In the genomic region with DNA sequence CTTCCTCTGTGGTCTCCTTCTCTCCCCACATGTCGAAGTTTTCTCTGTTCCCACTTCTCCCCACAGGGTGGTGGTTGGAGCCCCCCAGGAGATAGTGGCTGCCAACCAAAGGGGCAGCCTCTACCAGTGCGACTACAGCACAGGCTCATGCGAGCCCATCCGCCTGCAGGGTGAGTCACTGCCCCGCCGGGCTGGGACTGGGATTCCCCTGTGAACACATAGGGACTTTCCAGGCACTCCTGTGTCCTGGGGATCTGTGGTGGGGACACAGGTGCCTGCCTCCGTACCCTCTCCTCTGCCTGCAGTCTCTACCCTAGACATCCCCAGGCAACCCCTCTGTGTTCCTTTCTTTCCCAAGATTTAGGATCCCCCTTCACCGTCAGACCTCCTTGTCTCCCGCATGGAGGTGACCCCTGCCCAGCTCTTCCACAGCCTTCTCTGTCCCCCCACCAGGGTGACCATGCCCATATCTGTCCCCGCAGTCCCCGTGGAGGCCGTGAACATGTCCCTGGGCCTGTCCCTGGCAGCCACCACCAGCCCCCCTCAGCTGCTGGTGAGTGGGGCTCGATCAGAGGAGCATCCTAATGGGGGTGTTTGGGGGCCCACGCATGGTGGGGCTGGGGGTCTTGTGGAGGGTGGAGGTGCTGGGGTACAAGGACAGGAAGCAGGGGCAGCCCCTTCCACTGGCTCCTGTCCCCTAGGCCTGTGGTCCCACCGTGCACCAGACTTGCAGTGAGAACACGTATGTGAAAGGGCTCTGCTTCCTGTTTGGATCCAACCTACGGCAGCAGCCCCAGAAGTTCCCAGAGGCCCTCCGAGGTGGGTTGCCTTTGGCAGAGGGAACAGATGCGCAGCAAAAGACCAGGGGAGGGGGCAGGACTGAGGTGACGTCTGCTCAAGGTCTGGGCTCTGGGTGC, we compare ENCODE assay signal across 7 cellular contexts. TPM values are rescaled to one million over a fixed set of nuclear protein-coding genes. Genes with fewer than 3 reads are reported as not detected.
DNase-seq lines count a peak whose midpoint lies in the region; ATAC-seq and TF ChIP-seq lines count a peak whose summit lies in the region.

No MANE protein-coding gene starts in this region.

- no peak overlapping the region for H3K4me3 Mint-ChIP-seq in WTC11
- peak overlapping the region; percentile 62 for H3K4me3 Mint-ChIP-seq in dendritic cell treated with granulocyte-macrophage colony-stimulating factor and Interleukin-4, amounts not matched to agents 40 ng/mL and 50 ng/mL, for 4 days

- H3K9me3 Mint-ChIP-seq in WTC11 = no peaks in the 10 kb centered on the region
- H3K9me3 Mint-ChIP-seq in dendritic cell treated with granulocyte-macrophage colony-stimulating factor and Interleukin-4, amounts not matched to agents 40 ng/mL and 50 ng/mL, for 4 days = no peaks in the 10 kb centered on the region

- 0 out of 2 replicates have a peak overlapping the region, but pooled peaks have one; percentile 36 for H3K27ac Mint-ChIP-seq in WTC11
- peak overlapping the region; percentile 85 for H3K27ac Mint-ChIP-seq in dendritic cell treated with granulocyte-macrophage colony-stimulating factor and Interleukin-4, amounts not matched to agents 40 ng/mL and 50 ng/mL, for 4 days

- intact Hi-C loops in dendritic cell treated with granulocyte-macrophage colony-stimulating factor and Interleukin-4, amounts not matched to agents 40 ng/mL and 50 ng/mL, for 4 days (cut with micrococcal nuclease) = loop anchor here (10.0 kb wide), 1 partner anchor 49 kb away; no protein-coding TSS in a partner anchor

- peaks cover 18% of the 10 kb centered on the region for H3K4me1 Mint-ChIP-seq in WTC11
- peaks cover 80% of the 10 kb centered on the region for H3K4me1 Mint-ChIP-seq in dendritic cell treated with granulocyte-macrophage colony-stimulating factor and Interleukin-4, amounts not matched to agents 40 ng/mL and 50 ng/mL, for 4 days (ENCODE audit: low read depth)

- TF ChIP-seq CTCF in WTC11 (IDR thresholded peaks at IDR 0.05) = no peak

- peaks cover 3% of the 10 kb centered on the region; the same call in 1 of the 2 replicates for H3K27me3 Mint-ChIP-seq in WTC11 (ENCODE audit: low read depth)
- H3K27me3 Mint-ChIP-seq in dendritic cell treated with granulocyte-macrophage colony-stimulating factor and Interleukin-4, amounts not matched to agents 40 ng/mL and 50 ng/mL, for 4 days = no peaks in the 10 kb centered on the region

- DNase-seq in GM19240 (ENCODE audit: insufficient read length, low spot score) = peak; percentile 64
- DNase-seq in WTC11 (ENCODE audit: low spot score) = peak; percentile 23
- DNase-seq in stimulated activated CD4-positive, alpha-beta T cell treated with anti-CD3 and anti-CD28 coated beads, Interleukin-15, amount 100 ng/mL, for 1 hour (ENCODE audit: low read depth in 1 of 2, low spot score in 1 of 2) = peak; percentile 8 to 63
- no peak for DNase-seq in SHP77 treated with DMSO at 0.1 percent for 48 hours (lab: John Stamatoyannopoulos, UW)
- no peak for DNase-seq in pons (ENCODE audit: low spot score)

- ATAC-seq in HG03135 (IDR thresholded peaks at IDR 0.05; ENCODE audit: unreplicated experiment) = peak; percentile 79
- peak; percentile 74 for ATAC-seq in WTC11

- no peaks in the 10 kb centered on the region for H3K36me3 Mint-ChIP-seq in WTC11
- H3K36me3 Mint-ChIP-seq in dendritic cell treated with granulocyte-macrophage colony-stimulating factor and Interleukin-4, amounts not matched to agents 40 ng/mL and 50 ng/mL, for 4 days (ENCODE audit: low read depth) = peaks cover 95% of the 10 kb centered on the region

- CTCF ChIA-PET in WTC11 (lab: Charles Lee) = interaction anchor here (0.9 kb wide), 1 partner anchor 64 kb away, joined by 3 read pairs; no protein-coding TSS in a partner anchor

- POLR2A ChIA-PET in WTC11 (lab: Charles Lee) = no interaction called here

TF ChIP-seq in WTC11, 78 proteins besides CTCF, POLR2A, EP300 and RAD21 (continues in another document):
- TF ChIP-seq, protein P1, sequence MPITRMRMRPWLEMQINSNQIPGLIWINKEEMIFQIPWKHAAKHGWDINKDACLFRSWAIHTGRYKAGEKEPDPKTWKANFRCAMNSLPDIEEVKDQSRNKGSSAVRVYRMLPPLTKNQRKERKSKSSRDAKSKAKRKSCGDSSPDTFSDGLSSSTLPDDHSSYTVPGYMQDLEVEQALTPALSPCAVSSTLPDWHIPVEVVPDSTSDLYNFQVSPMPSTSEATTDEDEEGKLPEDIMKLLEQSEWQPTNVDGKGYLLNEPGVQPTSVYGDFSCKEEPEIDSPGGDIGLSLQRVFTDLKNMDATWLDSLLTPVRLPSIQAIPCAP (CRISPR knock-in tag; IDR thresholded peaks at IDR 0.05) = no peak
- TF ChIP-seq FOXP1 (CRISPR knock-in tag; IDR thresholded peaks at IDR 0.05; ENCODE audit: borderline replicate concordance) = no peak
- TF ChIP-seq RELA (CRISPR knock-in tag; IDR thresholded peaks at IDR 0.05; ENCODE audit: borderline replicate concordance) = no peak
- TF ChIP-seq, protein P2, sequence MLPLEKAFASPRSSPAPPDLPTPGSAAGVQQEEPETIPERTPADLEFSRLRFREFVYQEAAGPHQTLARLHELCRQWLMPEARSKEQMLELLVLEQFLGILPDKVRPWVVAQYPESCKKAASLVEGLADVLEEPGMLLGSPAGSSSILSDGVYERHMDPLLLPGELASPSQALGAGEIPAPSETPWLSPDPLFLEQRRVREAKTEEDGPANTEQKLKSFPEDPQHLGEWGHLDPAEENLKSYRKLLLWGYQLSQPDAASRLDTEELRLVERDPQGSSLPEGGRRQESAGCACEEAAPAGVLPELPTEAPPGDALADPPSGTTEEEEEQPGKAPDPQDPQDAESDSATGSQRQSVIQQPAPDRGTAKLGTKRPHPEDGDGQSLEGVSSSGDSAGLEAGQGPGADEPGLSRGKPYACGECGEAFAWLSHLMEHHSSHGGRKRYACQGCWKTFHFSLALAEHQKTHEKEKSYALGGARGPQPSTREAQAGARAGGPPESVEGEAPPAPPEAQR (CRISPR knock-in tag; IDR thresholded peaks at IDR 0.05) = no peak
- TF ChIP-seq OVOL2 (CRISPR knock-in tag; IDR thresholded peaks at IDR 0.05; ENCODE audit: borderline replicate concordance) = no peak
- TF ChIP-seq ZNF121 (CRISPR knock-in tag; IDR thresholded peaks at IDR 0.05) = no peak
- TF ChIP-seq CREB1 (CRISPR knock-in tag; IDR thresholded peaks at IDR 0.05) = no peak
- no peak for TF ChIP-seq ATF1 (CRISPR knock-in tag; IDR thresholded peaks at IDR 0.05)
- no peak for TF ChIP-seq NR1H2 (CRISPR knock-in tag; IDR thresholded peaks at IDR 0.05)
- TF ChIP-seq, protein P3, sequence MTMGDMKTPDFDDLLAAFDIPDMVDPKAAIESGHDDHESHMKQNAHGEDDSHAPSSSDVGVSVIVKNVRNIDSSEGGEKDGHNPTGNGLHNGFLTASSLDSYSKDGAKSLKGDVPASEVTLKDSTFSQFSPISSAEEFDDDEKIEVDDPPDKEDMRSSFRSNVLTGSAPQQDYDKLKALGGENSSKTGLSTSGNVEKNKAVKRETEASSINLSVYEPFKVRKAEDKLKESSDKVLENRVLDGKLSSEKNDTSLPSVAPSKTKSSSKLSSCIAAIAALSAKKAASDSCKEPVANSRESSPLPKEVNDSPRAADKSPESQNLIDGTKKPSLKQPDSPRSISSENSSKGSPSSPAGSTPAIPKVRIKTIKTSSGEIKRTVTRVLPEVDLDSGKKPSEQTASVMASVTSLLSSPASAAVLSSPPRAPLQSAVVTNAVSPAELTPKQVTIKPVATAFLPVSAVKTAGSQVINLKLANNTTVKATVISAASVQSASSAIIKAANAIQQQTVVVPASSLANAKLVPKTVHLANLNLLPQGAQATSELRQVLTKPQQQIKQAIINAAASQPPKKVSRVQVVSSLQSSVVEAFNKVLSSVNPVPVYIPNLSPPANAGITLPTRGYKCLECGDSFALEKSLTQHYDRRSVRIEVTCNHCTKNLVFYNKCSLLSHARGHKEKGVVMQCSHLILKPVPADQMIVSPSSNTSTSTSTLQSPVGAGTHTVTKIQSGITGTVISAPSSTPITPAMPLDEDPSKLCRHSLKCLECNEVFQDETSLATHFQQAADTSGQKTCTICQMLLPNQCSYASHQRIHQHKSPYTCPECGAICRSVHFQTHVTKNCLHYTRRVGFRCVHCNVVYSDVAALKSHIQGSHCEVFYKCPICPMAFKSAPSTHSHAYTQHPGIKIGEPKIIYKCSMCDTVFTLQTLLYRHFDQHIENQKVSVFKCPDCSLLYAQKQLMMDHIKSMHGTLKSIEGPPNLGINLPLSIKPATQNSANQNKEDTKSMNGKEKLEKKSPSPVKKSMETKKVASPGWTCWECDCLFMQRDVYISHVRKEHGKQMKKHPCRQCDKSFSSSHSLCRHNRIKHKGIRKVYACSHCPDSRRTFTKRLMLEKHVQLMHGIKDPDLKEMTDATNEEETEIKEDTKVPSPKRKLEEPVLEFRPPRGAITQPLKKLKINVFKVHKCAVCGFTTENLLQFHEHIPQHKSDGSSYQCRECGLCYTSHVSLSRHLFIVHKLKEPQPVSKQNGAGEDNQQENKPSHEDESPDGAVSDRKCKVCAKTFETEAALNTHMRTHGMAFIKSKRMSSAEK (CRISPR knock-in tag; IDR thresholded peaks at IDR 0.05; ENCODE audit: borderline replicate concordance) = no peak
- TF ChIP-seq, protein P4, sequence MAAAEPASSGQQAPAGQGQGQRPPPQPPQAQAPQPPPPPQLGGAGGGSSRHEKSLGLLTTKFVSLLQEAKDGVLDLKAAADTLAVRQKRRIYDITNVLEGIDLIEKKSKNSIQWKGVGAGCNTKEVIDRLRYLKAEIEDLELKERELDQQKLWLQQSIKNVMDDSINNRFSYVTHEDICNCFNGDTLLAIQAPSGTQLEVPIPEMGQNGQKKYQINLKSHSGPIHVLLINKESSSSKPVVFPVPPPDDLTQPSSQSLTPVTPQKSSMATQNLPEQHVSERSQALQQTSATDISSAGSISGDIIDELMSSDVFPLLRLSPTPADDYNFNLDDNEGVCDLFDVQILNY (CRISPR knock-in tag; IDR thresholded peaks at IDR 0.05) = no peak
- no peak for TF ChIP-seq NFYB (CRISPR knock-in tag; conservative IDR thresholded peaks at IDR 0.05; ENCODE audit: low read depth)
- TF ChIP-seq JUN (CRISPR knock-in tag; IDR thresholded peaks at IDR 0.05) = no peak
- TF ChIP-seq, protein P5, sequence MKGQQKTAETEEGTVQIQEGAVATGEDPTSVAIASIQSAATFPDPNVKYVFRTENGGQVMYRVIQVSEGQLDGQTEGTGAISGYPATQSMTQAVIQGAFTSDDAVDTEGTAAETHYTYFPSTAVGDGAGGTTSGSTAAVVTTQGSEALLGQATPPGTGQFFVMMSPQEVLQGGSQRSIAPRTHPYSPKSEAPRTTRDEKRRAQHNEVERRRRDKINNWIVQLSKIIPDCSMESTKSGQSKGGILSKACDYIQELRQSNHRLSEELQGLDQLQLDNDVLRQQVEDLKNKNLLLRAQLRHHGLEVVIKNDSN (CRISPR knock-in tag; IDR thresholded peaks at IDR 0.05) = no peak

RNA-seq across cellular contexts. Expression of a gene that starts 5.8 kb away (rescaled TPM):
- total RNA-seq in WTC11 (2021) = 0.82 to 1.1 TPM (median 0.94 TPM) in 3 replicates

RNA-seq across cellular contexts. Expression of a gene that starts 48.7 kb away (rescaled TPM):
- total RNA-seq in WTC11 (2021) = 1.9 to 9.5 TPM (median 6.1 TPM) in 3 replicates

RNA-seq across cellular contexts. Expression of a gene that starts 51.7 kb away (rescaled TPM):
- total RNA-seq in WTC11 (2021) = 1.8 to 2.5 TPM (median 2.4 TPM) in 3 replicates

Comparison
In these comparisons a context has a peak if more than half of its experiments do, and no peak if none do; other contexts are left out.
1. DNase-seq: peak in GM19240 (single experiment), WTC11 (single experiment) and stimulated activated CD4-positive, alpha-beta T cell treated with anti-CD3 and anti-CD28 coated beads, Interleukin-15, amount 100 ng/mL, for 1 hour (2 of 2); none in SHP77 treated with DMSO at 0.1 percent for 48 hours (single experiment) and pons (single experiment).